1 cellular context compared by ENCODE assay signal in the genomic region with DNA sequence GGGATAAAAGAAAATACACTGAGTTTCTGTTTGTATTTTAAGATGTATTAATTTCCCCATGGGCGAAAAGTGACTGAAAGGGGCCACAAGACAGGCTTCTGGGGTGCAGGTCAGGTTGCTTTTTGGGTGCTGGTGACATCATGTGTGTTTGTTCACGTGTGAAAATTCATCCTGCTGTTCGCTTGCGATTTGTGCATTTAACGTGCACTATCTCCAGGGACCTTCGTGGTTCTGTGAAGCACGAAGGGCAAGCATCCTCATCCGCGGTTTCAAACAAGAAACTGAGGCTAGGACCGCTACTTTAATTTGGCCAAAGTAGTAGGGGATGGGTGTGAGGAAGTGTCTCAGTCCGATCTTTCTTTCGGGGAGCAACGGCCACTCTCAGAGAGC.
TF ChIP-seq lines count a peak whose summit lies in the region.

No MANE protein-coding gene starts in this region.

TF ChIP-seq in endothelial cell of umbilical vein, 7 proteins besides CTCF, POLR2A, EP300 and RAD21 (continued from another document):
- TF ChIP-seq MAX (IDR thresholded peaks at IDR 0.05; ENCODE audit: insufficient read depth, insufficient read length) = no peak
- TF ChIP-seq FOS (IDR thresholded peaks at IDR 0.05; ENCODE audit: borderline replicate concordance, insufficient read depth, low read length) = no peak
- no peak for TF ChIP-seq MYC (IDR thresholded peaks at IDR 0.05; ENCODE audit: low read depth, low read length)
TF ChIP-seq in endothelial cell of umbilical vein: peak in this region for 0.
